In the genomic region with DNA sequence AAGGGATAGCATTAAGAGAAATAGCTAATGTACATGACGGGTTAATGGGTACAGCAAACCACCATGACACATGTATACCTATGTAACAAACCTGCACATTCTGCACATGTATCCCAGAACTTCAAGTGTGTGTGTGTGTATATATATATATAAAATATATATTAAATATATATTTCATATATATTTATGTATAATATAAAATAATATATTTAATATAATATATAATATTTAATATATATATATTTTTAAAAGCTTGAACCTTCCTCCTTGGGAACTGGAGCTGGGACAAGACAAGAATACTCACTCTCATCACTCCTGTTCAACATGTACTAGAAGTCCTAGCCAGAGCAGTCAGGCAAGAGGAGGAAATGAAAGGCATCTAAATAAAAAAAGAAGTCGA, we compare ENCODE assay signal across 29 cellular contexts.
DNase-seq lines count a peak whose midpoint lies in the region; ATAC-seq and TF ChIP-seq lines count a peak whose summit lies in the region.
"Had no signal": no experiment of that assay in that cellular context is flagged by ENCODE, and none has a peak within 500 bp of the region (broad histone marks: within the 10 kb centered on the region; RNA-seq: fewer than 3 reads in every experiment).

No MANE protein-coding gene starts in this region.

- H3K27me3 ChIP-seq in thyroid gland, result no peaks in the 10 kb centered on the region
- H3K27me3 ChIP-seq: BE2C; BLaER1; BLaER1 treated with 17β-estradiol and CSF1 and Interleukin-3, amounts not matched to agents 10 nM and 100 nM had no signal

- no peaks in the 10 kb centered on the region for H3K4me1 ChIP-seq in thyroid gland
- H3K4me1 ChIP-seq: A549; BE2C; BLaER1; BLaER1 treated with 17β-estradiol and CSF1 and Interleukin-3, amounts not matched to agents 10 nM and 100 nM; Caco-2 had no signal

- 92 to 97% methylated on average over 2 of the region's 2 CpGs for WGBS in thyroid gland, 2 donors

- DNase-seq in WTC11 (ENCODE audit: low spot score) (no peak), thyroid gland (no peak)
- DNase-seq: 8988T; ACHN; AML-193; BE2C; C1 segment of cervical spinal cord; Caco-2; Calu3; CD4-positive, alpha-beta memory T cell; CD4-positive, alpha-beta T cell; CD4-positive, CD25-positive, alpha-beta regulatory T cell; CD8-positive, alpha-beta memory T cell; CD8-positive, alpha-beta T cell; COR-L47; DMS 273 treated with DMSO at 0.1 percent for 48 hours; DMS153; DMS53; DMS79; DMS79 treated with DMSO at 0.1 percent for 48 hours; DND-41; EL had no signal

- no peak overlapping the region for H3K4me3 Mint-ChIP-seq in WTC11
- H3K4me3 Mint-ChIP-seq: B cell; CD14-positive monocyte; CD4-positive, alpha-beta memory T cell; CD4-positive, alpha-beta T cell; CD4-positive, CD25-positive, alpha-beta regulatory T cell; CD8-positive, alpha-beta memory T cell; CD8-positive, alpha-beta T cell had no signal

- no peaks in the 10 kb centered on the region for H3K36me3 ChIP-seq in thyroid gland
- H3K36me3 ChIP-seq: BE2C; BLaER1; BLaER1 treated with 17β-estradiol and CSF1 and Interleukin-3, amounts not matched to agents 10 nM and 100 nM had no signal

- intact Hi-C loops in thyroid gland (cut with DNase I), result no loop called here

- H3K36me3 Mint-ChIP-seq in WTC11, result no peaks in the 10 kb centered on the region
- H3K36me3 Mint-ChIP-seq: CD14-positive monocyte; CD4-positive, alpha-beta memory T cell; CD4-positive, CD25-positive, alpha-beta regulatory T cell; CD8-positive, alpha-beta memory T cell; CD8-positive, alpha-beta T cell had no signal

- H3K4me1 Mint-ChIP-seq in WTC11, result no peaks in the 10 kb centered on the region
- H3K4me1 Mint-ChIP-seq: B cell; CD14-positive monocyte; CD4-positive, alpha-beta memory T cell; CD4-positive, CD25-positive, alpha-beta regulatory T cell; CD8-positive, alpha-beta memory T cell had no signal

- ATAC-seq in WTC11, result no peak
- ATAC-seq: A549; CD8-positive, alpha-beta T cell had no signal

- peaks cover 10% of the 10 kb centered on the region for H3K9me3 Mint-ChIP-seq in WTC11
- H3K9me3 Mint-ChIP-seq: CD8-positive, alpha-beta T cell had no signal

- CTCF ChIA-PET in WTC11 (lab: Charles Lee), result no interaction called here

- H3K9me3 ChIP-seq in thyroid gland, result no peaks in the 10 kb centered on the region
- H3K9me3 ChIP-seq: A549; BE2C; BLaER1; BLaER1 treated with 17β-estradiol and CSF1 and Interleukin-3, amounts not matched to agents 10 nM and 100 nM; Caco-2 had no signal

- H3K27ac ChIP-seq in thyroid gland, result no peak overlapping the region
- H3K27ac ChIP-seq: 22Rv1; A549; BLaER1; BLaER1 treated with 17β-estradiol and CSF1 and Interleukin-3, amounts not matched to agents 10 nM and 100 nM; C4-2B had no signal

- H3K27ac Mint-ChIP-seq in WTC11, result no peak overlapping the region
- H3K27ac Mint-ChIP-seq: B cell; CD14-positive monocyte; CD4-positive, alpha-beta memory T cell; CD4-positive, alpha-beta T cell; CD4-positive, CD25-positive, alpha-beta regulatory T cell; CD8-positive, alpha-beta memory T cell; CD8-positive, alpha-beta T cell had no signal

- H3K27me3 Mint-ChIP-seq in WTC11 (ENCODE audit: low read depth), result no peaks in the 10 kb centered on the region
- H3K27me3 Mint-ChIP-seq: B cell; CD4-positive, alpha-beta memory T cell; CD4-positive, alpha-beta T cell; CD4-positive, CD25-positive, alpha-beta regulatory T cell; CD8-positive, alpha-beta memory T cell had no signal

- no peak overlapping the region for H3K4me3 ChIP-seq in thyroid gland (replicated peaks in 1 of 3)
- H3K4me3 ChIP-seq: A549; BLaER1; BLaER1 treated with 17β-estradiol and CSF1 and Interleukin-3, amounts not matched to agents 10 nM and 100 nM had no signal

- TF ChIP-seq POLR2A in thyroid gland (IDR thresholded peaks at IDR 0.05), result no peak

- TF ChIP-seq CTCF in WTC11 (IDR thresholded peaks at IDR 0.05) (no peak), thyroid gland (IDR thresholded peaks at IDR 0.05) (no peak)

- POLR2A ChIA-PET in WTC11 (lab: Charles Lee), result no interaction called here

TF ChIP-seq in WTC11, 78 proteins besides CTCF, POLR2A, EP300 and RAD21:
- TF ChIP-seq HMGA2 (CRISPR knock-in tag; IDR thresholded peaks at IDR 0.05) (peak; percentile 92), ZNF423 (CRISPR knock-in tag; IDR thresholded peaks at IDR 0.05) (no peak)
